ENCODE assay signal across 8 cellular contexts in the genomic region with DNA sequence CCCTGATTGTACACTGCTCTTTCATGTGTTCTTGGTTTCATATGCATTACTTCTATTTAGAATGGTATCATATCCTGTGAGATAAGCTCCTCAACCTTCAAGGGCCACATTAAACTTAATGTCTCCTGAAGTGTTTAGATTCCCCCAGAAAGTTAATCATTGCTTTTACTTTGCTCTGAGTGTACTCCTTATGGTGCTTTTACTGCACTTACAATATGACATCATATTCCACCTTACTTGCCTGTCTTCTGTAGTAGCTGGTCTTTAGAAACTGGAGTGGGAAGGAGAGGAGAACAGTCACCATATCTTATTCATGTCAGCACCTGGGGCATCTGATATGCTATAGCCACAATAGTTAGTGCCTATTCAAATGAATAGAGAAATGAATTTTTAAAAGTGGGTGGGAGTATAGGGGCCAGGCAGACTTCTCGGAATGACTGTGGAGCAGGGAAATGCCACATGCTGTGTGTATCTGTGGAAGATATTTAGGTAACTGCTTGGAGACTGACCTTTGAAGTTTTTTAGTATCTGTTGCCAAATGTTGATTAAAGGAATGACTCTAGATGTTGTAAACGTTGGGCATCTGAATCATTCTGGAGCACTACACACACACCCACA. TPM values are rescaled to one million over a fixed set of nuclear protein-coding genes. Genes with fewer than 3 reads are reported as not detected.
DNase-seq lines count a peak whose midpoint lies in the region; ATAC-seq and TF ChIP-seq lines count a peak whose summit lies in the region.

No MANE protein-coding gene starts in this region.

- no peak overlapping the region for H3K27ac Mint-ChIP-seq in HFFc6

- DNase-seq in stimulated activated CD4-positive, alpha-beta T cell treated with anti-CD3 and anti-CD28 coated beads, Interleukin-15, amount 100 ng/mL, for 24 hours = peak; percentile 21
- DNase-seq in stimulated activated CD4-positive, alpha-beta T cell treated with anti-CD3 and anti-CD28 coated beads, Interleukin-4, amount 100 ng/mL, for 4 hours = no peak
- no peak for DNase-seq in GM20000 (ENCODE audit: low spot score)
- DNase-seq in NAMALWA (ENCODE audit: low spot score) = no peak
- DNase-seq in mesenteric fat pad (ENCODE audit: low spot score) = no peak
- no peak for DNase-seq in HFFc6

- no peak overlapping the region for H3K4me3 Mint-ChIP-seq in HFFc6

- H3K4me1 Mint-ChIP-seq in HFFc6 (ENCODE audit: low read depth) = no peaks in the 10 kb centered on the region

- H3K9me3 Mint-ChIP-seq in HFFc6 = no peaks in the 10 kb centered on the region

- no peaks in the 10 kb centered on the region for H3K27me3 Mint-ChIP-seq in HFFc6 (ENCODE audit: insufficient read depth)

- TF ChIP-seq CTCF in GM20000 (IDR thresholded peaks at IDR 0.05; ENCODE audit: extremely low read depth, missing control alignments) = no peak
- TF ChIP-seq CTCF in HFFc6 (IDR thresholded peaks at IDR 0.05) = no peak

- ATAC-seq in HG02623 (IDR thresholded peaks at IDR 0.05; ENCODE audit: unreplicated experiment) (peak; percentile 75), HG03442 (IDR thresholded peaks at IDR 0.05; ENCODE audit: unreplicated experiment) (peak; percentile 79)

- no peaks in the 10 kb centered on the region for H3K36me3 Mint-ChIP-seq in HFFc6 (ENCODE audit: low read depth)

RNA-seq across cellular contexts. Expression of a gene that starts 40.2 kb away (rescaled TPM):
- total RNA-seq in mesenteric fat pad = 1.9 TPM
- under 1 TPM in 3 of 6 experiments, not detected in 3; 0.09 to 0.56 (median 0.24) TPM for total RNA-seq in HFFc6 (2021; fragmentation: NEBNext Ultra II Directional; extraction: Animal tissue kit (Norgen Biotek cat#: 25700))
